ENCODE assay signal across 18 cellular contexts in the genomic region with DNA sequence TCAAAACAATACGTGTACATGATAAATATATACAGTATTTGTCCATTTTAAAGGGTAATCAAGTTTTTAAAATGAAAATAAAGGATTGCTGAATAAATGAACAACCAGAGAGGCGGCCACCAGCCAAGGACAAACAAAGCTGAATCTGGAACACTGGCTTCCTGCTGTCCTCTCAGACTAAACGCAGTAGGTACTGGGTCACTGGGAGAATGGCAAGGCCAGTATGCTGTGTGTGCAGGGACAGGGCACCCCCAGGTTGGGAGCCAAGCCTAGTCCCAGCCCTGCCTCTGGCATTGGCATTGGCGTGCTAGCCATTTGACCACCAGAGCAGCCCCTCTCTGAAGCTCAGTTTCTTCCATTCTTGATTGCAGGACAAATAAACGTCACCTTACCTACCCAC. TPM values are rescaled to one million over a fixed set of nuclear protein-coding genes. Genes with fewer than 3 reads are reported as not detected.
DNase-seq lines count a peak whose midpoint lies in the region; ATAC-seq and TF ChIP-seq lines count a peak whose summit lies in the region.
"Had no signal": no experiment of that assay in that cellular context is flagged by ENCODE, and none has a peak within 500 bp of the region (broad histone marks: within the 10 kb centered on the region; RNA-seq: fewer than 3 reads in every experiment).

No MANE protein-coding gene starts in this region.

- no peaks in the 10 kb centered on the region for H3K9me3 Mint-ChIP-seq in type B pancreatic cell
- H3K9me3 Mint-ChIP-seq: CD4-positive, alpha-beta memory T cell; IgD-negative memory B cell had no signal

- no peak overlapping the region for H4K91ac ChIP-seq in trophoblast cell (ENCODE audit: low read depth, low read length)

- no peak overlapping the region for H3K9ac ChIP-seq in trophoblast cell (ENCODE audit: low read length)

- 42 to 54% (median 45%) methylated on average over 4 to 5 of the region's 5 CpGs for WGBS in adrenal gland, 4 donors
- WGBS in gastroesophageal sphincter (ENCODE audit: low coverage in 1 of 2), 2 donors = 66 to 83% methylated on average over 3 to 5 of the region's 5 CpGs
- WGBS in trophoblast cell (ENCODE audit: extremely low coverage, insufficient coverage, insufficient read length) = no CpG with 5 or more reads among the region's 5 CpGs

- peak overlapping the region; percentile 66 to 96 (median 79) for H3K27ac ChIP-seq in adrenal gland
- peak overlapping the region in 3 of 4 donors; percentile 62 to 76 (median 70) for H3K27ac ChIP-seq in gastroesophageal sphincter
- no peak overlapping the region for H3K27ac ChIP-seq in trophoblast cell (ENCODE audit: low read depth, low read length)

- peaks cover 74% of the 10 kb centered on the region for H3K4me1 Mint-ChIP-seq in type B pancreatic cell (ENCODE audit: unreplicated experiment)
- H3K4me1 Mint-ChIP-seq: CD4-positive, alpha-beta memory T cell; IgD-negative memory B cell had no signal

- no peaks in the 10 kb centered on the region for H3K36me3 ChIP-seq in adrenal gland (replicated peaks in 1 of 2)
- no peaks in the 10 kb centered on the region for H3K36me3 ChIP-seq in gastroesophageal sphincter
- peaks cover 0 to 2% of the 10 kb centered on the region in 2 experiments for H3K36me3 ChIP-seq in trophoblast cell (ENCODE audit: control insufficient read depth in 1 of 2, insufficient read depth in 2 of 2, low read length in 2 of 2)
- H3K36me3 ChIP-seq: BE2C had no signal

- H2AK5ac ChIP-seq in trophoblast cell (ENCODE audit: low read length) = no peak overlapping the region

- H3K4me1 ChIP-seq in adrenal gland (replicated peaks in 1 of 2) (peaks cover 59 to 70% of the 10 kb centered on the region in 2 donors), gastroesophageal sphincter (peaks cover 4 to 98% (median 49%) of the 10 kb centered on the region in 3 donors), trophoblast cell (ENCODE audit: control insufficient read depth in 1 of 2, insufficient read depth in 2 of 2, low read length in 2 of 2) (peaks cover 43 to 53% of the 10 kb centered on the region in 2 experiments)

- no peak for TF ChIP-seq CTCF in adrenal gland (IDR thresholded peaks at IDR 0.05)
- TF ChIP-seq CTCF in gastroesophageal sphincter (IDR thresholded peaks at IDR 0.05) = no peak
- TF ChIP-seq CTCF in type B pancreatic cell (conservative IDR thresholded peaks at IDR 0.05) = no peak

- no peaks in the 10 kb centered on the region for H3K36me3 Mint-ChIP-seq in type B pancreatic cell
- H3K36me3 Mint-ChIP-seq: CD4-positive, alpha-beta memory T cell; IgD-negative memory B cell had no signal

- no peak overlapping the region for H4K12ac ChIP-seq in trophoblast cell (ENCODE audit: low read depth, low read length)

- no peak overlapping the region for H3K4me3 ChIP-seq in adrenal gland
- no peak overlapping the region for H3K4me3 ChIP-seq in gastroesophageal sphincter
- no peak overlapping the region for H3K4me3 ChIP-seq in trophoblast cell (ENCODE audit: low read depth, low read length)

- TF ChIP-seq POLR2A in adrenal gland (IDR thresholded peaks at IDR 0.05) = peak in 1 of 2 donors; percentile 55
- no peak for TF ChIP-seq POLR2A in gastroesophageal sphincter (IDR thresholded peaks at IDR 0.05)

- TF ChIP-seq EP300 in gastroesophageal sphincter (IDR thresholded peaks at IDR 0.05) = no peak

- no peak overlapping the region for H2BK120ac ChIP-seq in trophoblast cell (ENCODE audit: insufficient read depth, low read length, poor library complexity)

- H3K27me3 Mint-ChIP-seq in type B pancreatic cell = no peaks in the 10 kb centered on the region
- H3K27me3 Mint-ChIP-seq: IgD-negative memory B cell had no signal

- no peak overlapping the region for H3K4me2 ChIP-seq in trophoblast cell (ENCODE audit: low read length)

- no peaks in the 10 kb centered on the region for H3K27me3 ChIP-seq in adrenal gland
- no peaks in the 10 kb centered on the region for H3K27me3 ChIP-seq in gastroesophageal sphincter
- H3K27me3 ChIP-seq in trophoblast cell (ENCODE audit: insufficient read depth, low read length) = no peaks in the 10 kb centered on the region
- H3K27me3 ChIP-seq: BE2C had no signal

- H4K8ac ChIP-seq in trophoblast cell (ENCODE audit: low read depth, low read length) = no peak overlapping the region

- H3K4me3 Mint-ChIP-seq in type B pancreatic cell = no peak overlapping the region
- H3K4me3 Mint-ChIP-seq: CD4-positive, alpha-beta memory T cell; IgD-negative memory B cell had no signal

- peak overlapping the region; percentile 21 for H3K4ac ChIP-seq in trophoblast cell (ENCODE audit: low read depth, low read length)

- ATAC-seq in gastroesophageal sphincter = no peak
- ATAC-seq in HG03442 (IDR thresholded peaks at IDR 0.05; ENCODE audit: unreplicated experiment) = no peak
- no peak for ATAC-seq in HG03469 (IDR thresholded peaks at IDR 0.05; ENCODE audit: unreplicated experiment)

- H3K14ac ChIP-seq in trophoblast cell (ENCODE audit: low read length) = no peak overlapping the region

- peaks cover 10% of the 10 kb centered on the region for H3K79me1 ChIP-seq in trophoblast cell (ENCODE audit: low read length)

- H3K27ac Mint-ChIP-seq in type B pancreatic cell = peak overlapping the region; percentile 40

- H3K79me2 ChIP-seq in trophoblast cell (ENCODE audit: control insufficient read depth, insufficient read depth, low read length, poor library complexity) = peaks cover 10% of the 10 kb centered on the region

- no peak overlapping the region for H3K23ac ChIP-seq in trophoblast cell (ENCODE audit: low read length)

- no peak overlapping the region for H2BK5ac ChIP-seq in trophoblast cell (ENCODE audit: low read depth, low read length, poor library complexity)

- H3K18ac ChIP-seq in trophoblast cell (ENCODE audit: low read length) = no peak overlapping the region

- intact Hi-C loops in adrenal gland (cut with DNase I) = no loop called here

- H2AFZ ChIP-seq in trophoblast cell (ENCODE audit: insufficient read depth, low read length, poor library complexity) = no peak overlapping the region

- DNase-seq in adrenal gland = peak in 6 of 7 donors; percentile 43 to 76 (median 67)
- DNase-seq in trophoblast cell = no peak
- no peak for DNase-seq in type B pancreatic cell (ENCODE audit: extremely low spot score, unreplicated experiment)
- no peak for DNase-seq in occipital lobe (lab: John Stamatoyannopoulos, UW)
- DNase-seq: BE2C; CD4-positive, alpha-beta memory T cell; GF-D8; GOT3; MV-4-11; NCI-H1436; NCI-H2029 treated with DMSO at 0.1 percent for 48 hours; NCI-H226; NK-92 treated with Interleukin-12 subunit alpha and Interleukin-12 subunit beta, amount 100 ng/mL, for 24 hours; OCI-M1 had no signal

- H3K9me3 ChIP-seq in adrenal gland (replicated peaks in 1 of 3) = no peaks in the 10 kb centered on the region
- H3K9me3 ChIP-seq in gastroesophageal sphincter = no peaks in the 10 kb centered on the region
- H3K9me3 ChIP-seq in trophoblast cell (ENCODE audit: insufficient read depth, low read depth, low read length) = peaks cover 2% of the 10 kb centered on the region
- H3K9me3 ChIP-seq: BE2C had no signal

- H2BK12ac ChIP-seq in trophoblast cell (ENCODE audit: low read length) = no peak overlapping the region

RNA-seq across cellular contexts. Expression of a gene that starts 33.8 kb away (rescaled TPM):
- total RNA-seq in adrenal gland (100 to 1,000 TPM in 6 of 8 donors, 10 to 100 TPM in 2; 81.8 to 175 (median 125) TPM), gastroesophageal sphincter (100 to 1,000 TPM in 1 of 4 donors, 10 to 100 TPM in 3; 52.0 to 127 (median 56.3) TPM), type B pancreatic cell (ENCODE audit: low replicate concordance) (57.4 and 80.0 TPM in 2 replicates), occipital lobe (34.0 TPM)
- polyA plus RNA-seq in adrenal gland = 10 to 100 TPM; 39.6 to 94.4 (median 88.6) TPM
- 82.9 and 86.6 TPM in 2 replicates for polyA plus RNA-seq in trophoblast cell (2013)

Comparison
In these comparisons a context has a peak if more than half of its experiments do, and no peak if none do; other contexts are left out.
1. DNase-seq: peak in adrenal gland (6 of 7); none in trophoblast cell (0 of 2), type B pancreatic cell (single experiment) and occipital lobe (single experiment).